Comparison of ENCODE assay signal across 21 cellular contexts in genomic region chr12:27501956-27502562, GRCh38. TPM values are rescaled to one million over a fixed set of nuclear protein-coding genes. Genes with fewer than 3 reads are reported as not detected.
DNase-seq lines count a peak whose midpoint lies in the region; ATAC-seq, FAIRE-seq and TF ChIP-seq lines count a peak whose summit lies in the region.
"Had no signal": no experiment of that assay in that cellular context is flagged by ENCODE, and none has a peak within 500 bp of the region (broad histone marks: within the 10 kb centered on the region; RNA-seq: fewer than 3 reads in every experiment).

No MANE protein-coding gene starts in this region.

- no peak for TF ChIP-seq EP300 in HepG2 (IDR thresholded peaks at IDR 0.05; ENCODE audit: low read depth in 2 of 2, low read length in 2 of 2)
- no peak for TF ChIP-seq EP300 in HepG2 (CRISPR knock-in tag; IDR thresholded peaks at IDR 0.05; ENCODE audit: borderline replicate concordance)

- BruUV-seq in HepG2 (replicated peaks; lab: Mats Ljungman, UMichigan) = no TSS peak

- H3K4me1 ChIP-seq in naive thymus-derived CD4-positive, alpha-beta T cell (ENCODE audit: control insufficient read depth in 2 of 2, insufficient read depth in 2 of 2, low read length in 2 of 2) = no peaks in the 10 kb centered on the region
- H3K4me1 ChIP-seq in HepG2 (ENCODE audit: insufficient read depth, low read length) = no peaks in the 10 kb centered on the region
- H3K4me1 ChIP-seq: A549, Caco-2 had no signal

- no peak for TF ChIP-seq CTCF in HepG2 (CRISPR knock-in tag; IDR thresholded peaks at IDR 0.05)

- H3K79me2 ChIP-seq in HepG2 (ENCODE audit: insufficient read depth, low read length) = no peaks in the 10 kb centered on the region

- no peaks in the 10 kb centered on the region for H3K36me3 ChIP-seq in naive thymus-derived CD4-positive, alpha-beta T cell (ENCODE audit: control insufficient read depth in 2 of 3, insufficient read depth in 3 of 3, low read length in 3 of 3)
- no peaks in the 10 kb centered on the region for H3K36me3 ChIP-seq in HepG2 (replicated peaks in 1 of 2; ENCODE audit: control insufficient read depth in 1 of 2, insufficient read depth in 2 of 2, low read length in 2 of 2)

- peaks cover 4% of the 10 kb centered on the region for H3K9me3 Mint-ChIP-seq in activated CD8-positive, alpha-beta memory T cell treated with anti-CD3 and anti-CD28 coated beads, Interleukin-2, amount 10 ng/mL, durations not matched to agents 7 days and 5 days (ENCODE audit: low read depth)
- peaks cover 21% of the 10 kb centered on the region for H3K9me3 Mint-ChIP-seq in activated T-helper 1 cell treated with anti-CD3 and anti-CD28 coated beads, Interleukin-12 subunit alpha, Interleukin-12 subunit beta, Interleukin-2, Interleukin-4 antibody, amounts not matched to agents 30 ng/mL and 10 ng/mL and 1 ng/mL, durations not matched to agents 14 hours and 24 hours and 36 hours
- H3K9me3 Mint-ChIP-seq in naive thymus-derived CD4-positive, alpha-beta T cell = peaks cover 0 to 18% (median 0%) of the 10 kb centered on the region in 11 donors
- H3K9me3 Mint-ChIP-seq: CD4-positive, alpha-beta T cell had no signal

- peaks cover 66% of the 10 kb centered on the region for H3K27me3 Mint-ChIP-seq in activated CD8-positive, alpha-beta memory T cell treated with anti-CD3 and anti-CD28 coated beads, Interleukin-2, amount 10 ng/mL, durations not matched to agents 7 days and 5 days
- no peaks in the 10 kb centered on the region for H3K27me3 Mint-ChIP-seq in activated T-helper 1 cell treated with anti-CD3 and anti-CD28 coated beads, Interleukin-12 subunit alpha, Interleukin-12 subunit beta, Interleukin-2, Interleukin-4 antibody, amounts not matched to agents 30 ng/mL and 10 ng/mL and 1 ng/mL, durations not matched to agents 14 hours and 24 hours and 36 hours (ENCODE audit: insufficient read depth)
- peaks cover 0 to 19% (median 10%) of the 10 kb centered on the region in 5 donors for H3K27me3 Mint-ChIP-seq in naive thymus-derived CD4-positive, alpha-beta T cell

- POLR2A ChIA-PET in naive thymus-derived CD4-positive, alpha-beta T cell (lab: Charles Lee) = no interaction called here
- POLR2A ChIA-PET in HepG2 (lab: Yijun Ruan, JAX) = no interaction called here

- ATAC-seq in activated CD8-positive, alpha-beta memory T cell treated with anti-CD3 and anti-CD28 coated beads, Interleukin-2, amount 10 ng/mL, durations not matched to agents 7 days and 5 days = peak; percentile 27
- no peak for ATAC-seq in naive thymus-derived CD4-positive, alpha-beta T cell
- ATAC-seq in left colon = no peak
- no peak for ATAC-seq in HepG2
- ATAC-seq: A549 had no signal

- DNase-seq in activated CD8-positive, alpha-beta memory T cell treated with anti-CD3 and anti-CD28 coated beads, Interleukin-2, amount 10 ng/mL, durations not matched to agents 7 days and 5 days = no peak
- no peak for DNase-seq in activated CD8-positive, alpha-beta memory T cell treated with anti-CD3 and anti-CD28 coated beads, Interleukin-2, amount 50 U/mL, for 4 hours
- DNase-seq in MV-4-11 (lab: John Stamatoyannopoulos, UW) (peak; percentile 14), left colon (no peak), urothelium cell line (ENCODE audit: low spot score) (no peak), HepG2 (ENCODE audit: low spot score) (no peak)
- DNase-seq in activated T-helper 1 cell treated with anti-CD3 and anti-CD28 coated beads, Interleukin-12 subunit alpha, Interleukin-12 subunit beta, Interleukin-2, Interleukin-4 antibody, amounts not matched to agents 30 ng/mL and 10 ng/mL and 1 ng/mL, durations not matched to agents 14 hours and 24 hours and 36 hours (ENCODE audit: low spot score) = no peak
- no peak for DNase-seq in naive thymus-derived CD4-positive, alpha-beta T cell
- DNase-seq: Caco-2; CD4-positive, alpha-beta T cell; KG1; NCI-H1417; NCI-H187; NCI-H2107; NCI-H510A; NCI-H748 treated with DMSO at 0.1 percent for 48 hours; NK-92 treated with Interleukin-12 subunit alpha and Interleukin-12 subunit beta, amount 100 ng/mL, for 24 hours had no signal

- H3K27ac ChIP-seq in naive thymus-derived CD4-positive, alpha-beta T cell (ENCODE audit: low read depth, low read length) = no peak overlapping the region
- H3K27ac ChIP-seq in HepG2 (ENCODE audit: extremely low read length, insufficient read depth, low read length) = no peak overlapping the region
- H3K27ac ChIP-seq: A549 had no signal

- intact Hi-C loops in activated T-helper 1 cell treated with anti-CD3 and anti-CD28 coated beads, Interleukin-12 subunit alpha, Interleukin-12 subunit beta, Interleukin-2, Interleukin-4 antibody, amounts not matched to agents 30 ng/mL and 10 ng/mL and 1 ng/mL, durations not matched to agents 14 hours and 24 hours and 36 hours (cut with micrococcal nuclease) = loop anchor here (1.0 kb wide), 5 partner anchors 22 to 320 kb away; partner anchors contain the start of gene PPFIBP1
- intact Hi-C loops in naive thymus-derived CD4-positive, alpha-beta T cell (cut with micrococcal nuclease) = no loop called here
- intact Hi-C loops in left colon (cut with DNase I, micrococcal nuclease) (no loop called here), HepG2 (cut with micrococcal nuclease; ENCODE audit: unreplicated experiment) (no loop called here)

- no peak for TF ChIP-seq POLR2A in HepG2 (IDR thresholded peaks at IDR 0.05; ENCODE audit: insufficient read depth in 1 of 2, low read depth in 2 of 2, low read length in 2 of 2)

- H2AFZ ChIP-seq in HepG2 (ENCODE audit: low read length) = no peak overlapping the region

- H3K4me2 ChIP-seq in HepG2 (ENCODE audit: low read depth, low read length) = no peak overlapping the region
- H3K4me2 ChIP-seq: A549 had no signal

- TF ChIP-seq RAD21 in HepG2 (CRISPR knock-in tag; IDR thresholded peaks at IDR 0.05) = no peak

- 70% methylated on average over 7 of the region's 7 CpGs for WGBS in HepG2 (ENCODE audit: low lambda C conversion rate)

- H3K27ac Mint-ChIP-seq in activated CD8-positive, alpha-beta memory T cell treated with anti-CD3 and anti-CD28 coated beads, Interleukin-2, amount 10 ng/mL, durations not matched to agents 7 days and 5 days = no peak overlapping the region
- peak overlapping the region; percentile 87 for H3K27ac Mint-ChIP-seq in activated T-helper 1 cell treated with anti-CD3 and anti-CD28 coated beads, Interleukin-12 subunit alpha, Interleukin-12 subunit beta, Interleukin-2, Interleukin-4 antibody, amounts not matched to agents 30 ng/mL and 10 ng/mL and 1 ng/mL, durations not matched to agents 14 hours and 24 hours and 36 hours
- H3K27ac Mint-ChIP-seq in naive thymus-derived CD4-positive, alpha-beta T cell = peak overlapping the region in 3 of 9 donors; percentile 6 to 83 (median 28)
- H3K27ac Mint-ChIP-seq: CD4-positive, alpha-beta T cell had no signal

- H3K4me3 Mint-ChIP-seq in activated CD8-positive, alpha-beta memory T cell treated with anti-CD3 and anti-CD28 coated beads, Interleukin-2, amount 10 ng/mL, durations not matched to agents 7 days and 5 days = no peak overlapping the region
- H3K4me3 Mint-ChIP-seq in activated T-helper 1 cell treated with anti-CD3 and anti-CD28 coated beads, Interleukin-12 subunit alpha, Interleukin-12 subunit beta, Interleukin-2, Interleukin-4 antibody, amounts not matched to agents 30 ng/mL and 10 ng/mL and 1 ng/mL, durations not matched to agents 14 hours and 24 hours and 36 hours = peak overlapping the region; percentile 61
- H3K4me3 Mint-ChIP-seq in naive thymus-derived CD4-positive, alpha-beta T cell = peak overlapping the region in 7 of 10 donors; percentile 6 to 62 (median 12)
- H3K4me3 Mint-ChIP-seq: CD4-positive, alpha-beta T cell had no signal

- FAIRE-seq in urothelium cell line (lab: Jason Lieb, UNC) (no peak), HepG2 (lab: Jason Lieb, UNC) (no peak)
- FAIRE-seq: A549, G401.6, H54, RCC 7860 had no signal

- no peaks in the 10 kb centered on the region for H3K27me3 ChIP-seq in naive thymus-derived CD4-positive, alpha-beta T cell (ENCODE audit: control insufficient read depth in 2 of 2, insufficient read depth in 2 of 2, low read length in 2 of 2)
- H3K27me3 ChIP-seq in HepG2 (ENCODE audit: control insufficient read depth in 1 of 2, insufficient read depth in 2 of 2, low read length in 2 of 2) = no peaks in the 10 kb centered on the region; a peak in 1 of 5 replicates

- in situ Hi-C loops in HepG2 (cut with HindIII; ENCODE audit: extremely low pct_ligation_motif_present, low pct_unique_long_range_greater_than_20kb) = no loop called here

- no peaks in the 10 kb centered on the region for H3K9me3 ChIP-seq in naive thymus-derived CD4-positive, alpha-beta T cell (ENCODE audit: control insufficient read depth in 2 of 3, low read length in 3 of 3)
- H3K9me3 ChIP-seq in HepG2 (ENCODE audit: low read length) = no peaks in the 10 kb centered on the region
- H3K9me3 ChIP-seq: A549, Caco-2 had no signal

- H3K36me3 Mint-ChIP-seq in activated CD8-positive, alpha-beta memory T cell treated with anti-CD3 and anti-CD28 coated beads, Interleukin-2, amount 10 ng/mL, durations not matched to agents 7 days and 5 days = peaks cover 8% of the 10 kb centered on the region
- peaks cover 8% of the 10 kb centered on the region for H3K36me3 Mint-ChIP-seq in activated T-helper 1 cell treated with anti-CD3 and anti-CD28 coated beads, Interleukin-12 subunit alpha, Interleukin-12 subunit beta, Interleukin-2, Interleukin-4 antibody, amounts not matched to agents 30 ng/mL and 10 ng/mL and 1 ng/mL, durations not matched to agents 14 hours and 24 hours and 36 hours (ENCODE audit: low read depth)
- peaks cover 0 to 24% (median 0%) of the 10 kb centered on the region in 5 donors for H3K36me3 Mint-ChIP-seq in naive thymus-derived CD4-positive, alpha-beta T cell

- H3K4me1 Mint-ChIP-seq in activated CD8-positive, alpha-beta memory T cell treated with anti-CD3 and anti-CD28 coated beads, Interleukin-2, amount 10 ng/mL, durations not matched to agents 7 days and 5 days = peaks cover 27% of the 10 kb centered on the region
- peaks cover 47% of the 10 kb centered on the region for H3K4me1 Mint-ChIP-seq in activated T-helper 1 cell treated with anti-CD3 and anti-CD28 coated beads, Interleukin-12 subunit alpha, Interleukin-12 subunit beta, Interleukin-2, Interleukin-4 antibody, amounts not matched to agents 30 ng/mL and 10 ng/mL and 1 ng/mL, durations not matched to agents 14 hours and 24 hours and 36 hours (ENCODE audit: low read depth)
- peaks cover 0 to 38% (median 11%) of the 10 kb centered on the region in 7 donors for H3K4me1 Mint-ChIP-seq in naive thymus-derived CD4-positive, alpha-beta T cell

- no peak overlapping the region for H3K9ac ChIP-seq in HepG2 (ENCODE audit: insufficient read depth, low read depth, low read length)

- CTCF ChIA-PET in activated CD8-positive, alpha-beta memory T cell treated with anti-CD3 and anti-CD28 coated beads, Interleukin-2, amount 10 ng/mL, durations not matched to agents 7 days and 5 days (lab: Charles Lee) = no interaction called here
- CTCF ChIA-PET in naive thymus-derived CD4-positive, alpha-beta T cell (lab: Charles Lee) = no interaction called here
- CTCF ChIA-PET in HepG2 (lab: Yijun Ruan, JAX; ENCODE audit: low intra/inter-chr PET ratio, low total read pairs) = no interaction called here

- H4K20me1 ChIP-seq in HepG2 (ENCODE audit: insufficient read depth, low read length) = no peaks in the 10 kb centered on the region

- no peak overlapping the region for H3K4me3 ChIP-seq in naive thymus-derived CD4-positive, alpha-beta T cell (ENCODE audit: low read length)
- no peak overlapping the region for H3K4me3 ChIP-seq in HepG2 (replicated peaks in 1 of 3; ENCODE audit: insufficient read depth in 1 of 3, low read depth in 2 of 3, low read length in 3 of 3)
- H3K4me3 ChIP-seq: A549 had no signal

RNA-seq across cellular contexts. Expression of gene PPFIBP1, which starts 21.9 kb away (rescaled TPM):
- 10 to 100 TPM in 1 of 2 experiments, 1 to 10 TPM in 1; 5.4 to 23.2 TPM for total RNA-seq in activated CD8-positive, alpha-beta memory T cell treated with anti-CD3 and anti-CD28 coated beads, Interleukin-2, amount 10 ng/mL, durations not matched to agents 7 days and 5 days
- 53.8 and 55.7 TPM in 2 replicates for total RNA-seq in activated T-helper 1 cell treated with anti-CD3 and anti-CD28 coated beads, Interleukin-12 subunit alpha, Interleukin-12 subunit beta, Interleukin-2, Interleukin-4 antibody, amounts not matched to agents 30 ng/mL and 10 ng/mL and 1 ng/mL, durations not matched to agents 14 hours and 24 hours and 36 hours
- 10 to 100 TPM in 1 of 5 experiments, 1 to 10 TPM in 4; 3.3 to 29.2 (median 7.5) TPM for total RNA-seq in naive thymus-derived CD4-positive, alpha-beta T cell
- 1 to 10 TPM; 2.7 to 3.4 TPM for polyA plus RNA-seq in naive thymus-derived CD4-positive, alpha-beta T cell
- total RNA-seq in left colon (10 to 100 TPM; 40.9 to 43.1 TPM), HepG2 (2016; rRNA removed; fragmentation: Illumina TruSeq; extraction: Trizol) (21.8 and 32.0 TPM in 2 replicates)
- total RNA-seq in HepG2 (2016; cell fraction: cytosol; rRNA removed; fragmentation: Illumina TruSeq; extraction: Trizol; ENCODE audit: low read depth) = 6.2 and 6.4 TPM in 2 replicates
- 21.0 and 26.5 TPM in 2 replicates for total RNA-seq in HepG2 (2016; cell fraction: insoluble cytoplasmic fraction; rRNA removed; fragmentation: Illumina TruSeq; extraction: Trizol)
- total RNA-seq in HepG2 (2016; cell fraction: membrane; rRNA removed; fragmentation: Illumina TruSeq; extraction: Trizol) = 8.1 and 10.1 TPM in 2 replicates
- total RNA-seq in HepG2 (2016; cell fraction: nucleus; rRNA removed; fragmentation: Illumina TruSeq; extraction: Trizol) = 35.3 and 36.6 TPM in 2 replicates
- polyA plus RNA-seq in HepG2 (2011; rRNA removed) = 16.2 and 19.6 TPM in 2 replicates
- 6.6 and 10.3 TPM in 2 replicates for polyA plus RNA-seq in HepG2 (2011; cell fraction: cytosol; rRNA removed)
- polyA plus RNA-seq in HepG2 (2011; cell fraction: nucleus; rRNA removed) = 19.9 and 28.8 TPM in 2 replicates
- polyA plus RNA-seq in HepG2 (2012) = 14.4 and 17.5 TPM in 2 replicates
- polyA plus RNA-seq in HepG2 (2016; cell fraction: cytosol; fragmentation: Illumina TruSeq; extraction: Trizol; ENCODE audit: low read depth) = 0.42 and 0.76 TPM in 2 replicates
- polyA plus RNA-seq in HepG2 (2016; cell fraction: insoluble cytoplasmic fraction; fragmentation: Illumina TruSeq; extraction: Trizol; ENCODE audit: low read depth) = 13.2 and 13.8 TPM in 2 replicates
- 1.9 and 2.3 TPM in 2 replicates for polyA plus RNA-seq in HepG2 (2016; cell fraction: membrane; fragmentation: Illumina TruSeq; extraction: Trizol; ENCODE audit: low read depth)
- 21.9 and 25.0 TPM in 2 replicates for polyA plus RNA-seq in HepG2 (2016; cell fraction: nucleus; fragmentation: Illumina TruSeq; extraction: Trizol; ENCODE audit: insufficient read depth, low read depth)
- polyA minus RNA-seq in HepG2 (2011; rRNA and poly(A)+ RNA removed; ENCODE audit: low replicate concordance) = 18.5 and 40.1 TPM in 2 replicates
- polyA minus RNA-seq in HepG2 (2011; cell fraction: cytosol; rRNA and poly(A)+ RNA removed) = 15.6 and 16.2 TPM in 2 replicates
- 89.9 and 122 TPM in 2 replicates for polyA minus RNA-seq in HepG2 (2011; cell fraction: nucleus; rRNA and poly(A)+ RNA removed)

RNA-seq across cellular contexts. Expression of gene SMCO2, which starts 55.5 kb away (rescaled TPM):
- total RNA-seq in activated CD8-positive, alpha-beta memory T cell treated with anti-CD3 and anti-CD28 coated beads, Interleukin-2, amount 10 ng/mL, durations not matched to agents 7 days and 5 days = under 1 TPM; 0.89 to 0.91 TPM
- total RNA-seq in activated T-helper 1 cell treated with anti-CD3 and anti-CD28 coated beads, Interleukin-12 subunit alpha, Interleukin-12 subunit beta, Interleukin-2, Interleukin-4 antibody, amounts not matched to agents 30 ng/mL and 10 ng/mL and 1 ng/mL, durations not matched to agents 14 hours and 24 hours and 36 hours = 0.99 and 1.8 TPM in 2 replicates
- total RNA-seq in naive thymus-derived CD4-positive, alpha-beta T cell = under 1 TPM in 1 of 5 experiments, not detected in 4; 0.99 TPM
- not detected for polyA plus RNA-seq in naive thymus-derived CD4-positive, alpha-beta T cell
- total RNA-seq in left colon (not detected), HepG2 (2016; rRNA removed; fragmentation: Illumina TruSeq; extraction: Trizol) (not detected in 2 replicates)
- 0.26 TPM in 1 of 2 replicates, not detected in the other for total RNA-seq in HepG2 (2016; cell fraction: cytosol; rRNA removed; fragmentation: Illumina TruSeq; extraction: Trizol; ENCODE audit: low read depth)
- 0.13 TPM in 1 of 2 replicates, not detected in the other for total RNA-seq in HepG2 (2016; cell fraction: insoluble cytoplasmic fraction; rRNA removed; fragmentation: Illumina TruSeq; extraction: Trizol)
- total RNA-seq in HepG2 (2016; cell fraction: membrane; rRNA removed; fragmentation: Illumina TruSeq; extraction: Trizol) = 0.83 TPM in 1 of 2 replicates, not detected in the other
- 0.38 TPM in 1 of 2 replicates, not detected in the other for total RNA-seq in HepG2 (2016; cell fraction: nucleus; rRNA removed; fragmentation: Illumina TruSeq; extraction: Trizol)
- polyA plus RNA-seq in HepG2 (2011; rRNA removed) = 0.15 and 0.35 TPM in 2 replicates
- polyA plus RNA-seq in HepG2 (2011; cell fraction: cytosol; rRNA removed) = not detected in 2 replicates
- 0.35 and 0.45 TPM in 2 replicates for polyA plus RNA-seq in HepG2 (2011; cell fraction: nucleus; rRNA removed)
- polyA plus RNA-seq in HepG2 (2012) = 0.15 TPM in 1 of 2 replicates, not detected in the other
- not detected in 2 replicates for polyA plus RNA-seq in HepG2 (2016; cell fraction: cytosol; fragmentation: Illumina TruSeq; extraction: Trizol; ENCODE audit: low read depth)
- polyA plus RNA-seq in HepG2 (2016; cell fraction: insoluble cytoplasmic fraction; fragmentation: Illumina TruSeq; extraction: Trizol; ENCODE audit: low read depth) = not detected in 2 replicates
- polyA plus RNA-seq in HepG2 (2016; cell fraction: membrane; fragmentation: Illumina TruSeq; extraction: Trizol; ENCODE audit: low read depth) = 0.15 TPM in 1 of 2 replicates, not detected in the other
- polyA plus RNA-seq in HepG2 (2016; cell fraction: nucleus; fragmentation: Illumina TruSeq; extraction: Trizol; ENCODE audit: insufficient read depth, low read depth) = 0.52 TPM in 1 of 2 replicates, not detected in the other
- 0.34 TPM in 1 of 2 replicates, not detected in the other for polyA minus RNA-seq in HepG2 (2011; rRNA and poly(A)+ RNA removed; ENCODE audit: low replicate concordance)
- not detected in 2 replicates for polyA minus RNA-seq in HepG2 (2011; cell fraction: cytosol; rRNA and poly(A)+ RNA removed)
- polyA minus RNA-seq in HepG2 (2011; cell fraction: nucleus; rRNA and poly(A)+ RNA removed) = 0.99 TPM in 1 of 2 replicates, not detected in the other
- total RNA-seq: CD4-positive, alpha-beta T cell had no signal
